8 cellular contexts compared by ENCODE assay signal in genomic region chr18:58195278-58195721, GRCh38.
A peak's percentile ranks its signal among the peaks of the same experiment; 100 is the strongest.
DNase-seq lines count a peak whose midpoint lies in the region; ATAC-seq and TF ChIP-seq lines count a peak whose summit lies in the region.

No MANE protein-coding gene starts in this region.

- in situ Hi-C loops in astrocyte of the cerebellum (cut with HindIII; ENCODE audit: low sequenced_read_pairs), result no loop called here

- H3K36me3 Mint-ChIP-seq in stimulated activated memory B cell treated with anti-CD40 and anti-IgM and Interleukin-4, amounts not matched to agents 10 μg/mL and 1 μg/mL and 100 μg/mL, for 72 hours, result no peaks in the 10 kb centered on the region

- no peaks in the 10 kb centered on the region for H3K36me3 ChIP-seq in SJCRH30

- peak in 4 of 6 experiments; percentile 5 to 42 (median 22) for DNase-seq in stimulated activated naive CD4-positive, alpha-beta T cell (lab: John Stamatoyannopoulos, UW)
- no peak for DNase-seq in stimulated activated naive CD4-positive, alpha-beta T cell treated with Interleukin-2 at 50 U/mL for 16 hours (lab: John Stamatoyannopoulos, UW)
- peak; percentile 81 for DNase-seq in NCI-H526 treated with DMSO at 0.1 percent for 48 hours (lab: John Stamatoyannopoulos, UW)
- no peak for DNase-seq in astrocyte of the cerebellum (ENCODE audit: low read depth)
- peak; percentile 61 for DNase-seq in kidney tubule cell (ENCODE audit: low spot score)
- DNase-seq in SJCRH30, result no peak

- no peaks in the 10 kb centered on the region for H3K27me3 ChIP-seq in SJCRH30

- peak overlapping the region; percentile 92 for H3K4me3 Mint-ChIP-seq in stimulated activated memory B cell treated with anti-CD40 and anti-IgM and Interleukin-4, amounts not matched to agents 10 μg/mL and 1 μg/mL and 100 μg/mL, for 72 hours

- H3K4me1 Mint-ChIP-seq in stimulated activated memory B cell treated with anti-CD40 and anti-IgM and Interleukin-4, amounts not matched to agents 10 μg/mL and 1 μg/mL and 100 μg/mL, for 72 hours, result peaks cover 34% of the 10 kb centered on the region

- peak overlapping the region; percentile 87 for H3K27ac Mint-ChIP-seq in stimulated activated memory B cell treated with anti-CD40 and anti-IgM and Interleukin-4, amounts not matched to agents 10 μg/mL and 1 μg/mL and 100 μg/mL, for 72 hours

- H3K4me1 ChIP-seq in SJCRH30, result peaks cover 15% of the 10 kb centered on the region

- no peak for TF ChIP-seq CTCF in astrocyte of the cerebellum (IDR thresholded peaks at IDR 0.05; ENCODE audit: low read depth, low read length, missing control alignments)

- H3K4me3 ChIP-seq in astrocyte of the cerebellum (ENCODE audit: low read depth, low read length) (peak overlapping the region; percentile 27), SJCRH30 (no peak overlapping the region)

- no peak overlapping the region for H3K27ac ChIP-seq in SJCRH30

- peak; percentile 72 for ATAC-seq in stimulated activated memory B cell treated with anti-CD40 and anti-IgM and Interleukin-4, amounts not matched to agents 10 μg/mL and 1 μg/mL and 100 μg/mL, for 72 hours
- no peak for ATAC-seq in HG03135 (IDR thresholded peaks at IDR 0.05; ENCODE audit: unreplicated experiment)

- no peaks in the 10 kb centered on the region for H3K9me3 ChIP-seq in SJCRH30 (replicated peaks)

- no peaks in the 10 kb centered on the region for H3K9me3 Mint-ChIP-seq in stimulated activated memory B cell treated with anti-CD40 and anti-IgM and Interleukin-4, amounts not matched to agents 10 μg/mL and 1 μg/mL and 100 μg/mL, for 72 hours

- H3K27me3 Mint-ChIP-seq in stimulated activated memory B cell treated with anti-CD40 and anti-IgM and Interleukin-4, amounts not matched to agents 10 μg/mL and 1 μg/mL and 100 μg/mL, for 72 hours, result no peaks in the 10 kb centered on the region

Comparison
In these comparisons a context has a peak if more than half of its experiments do, and no peak if none do; other contexts are left out.
1. DNase-seq: peak in stimulated activated naive CD4-positive, alpha-beta T cell (4 of 6), NCI-H526 treated with DMSO at 0.1 percent for 48 hours (single experiment) and kidney tubule cell (single experiment); none in stimulated activated naive CD4-positive, alpha-beta T cell treated with Interleukin-2 at 50 U/mL for 16 hours (single experiment), astrocyte of the cerebellum (single experiment) and SJCRH30 (0 of 2).